29 cellular contexts compared by ENCODE assay signal in the genomic region with DNA sequence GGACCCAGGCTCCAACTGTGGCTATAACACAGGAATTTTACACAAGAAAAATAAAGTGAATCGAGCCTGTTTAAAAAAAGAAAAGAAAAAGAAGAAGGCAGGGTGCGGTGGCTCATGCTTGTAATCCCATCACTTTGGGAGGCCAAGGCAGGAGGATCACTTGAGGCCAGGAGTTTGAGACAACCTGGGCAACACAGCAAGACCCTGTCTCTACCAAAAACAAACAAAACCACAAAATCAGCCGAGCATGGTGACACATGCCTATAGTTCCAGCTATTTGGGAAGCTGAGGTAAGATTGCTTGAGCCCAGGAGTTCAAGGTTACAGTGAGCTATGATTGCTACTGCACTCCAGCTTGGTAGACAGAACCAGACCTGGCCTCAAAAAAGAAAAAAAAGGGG. TPM values are rescaled to one million over a fixed set of nuclear protein-coding genes. Genes with fewer than 3 reads are reported as not detected.
"Had no signal": no experiment of that assay in that cellular context is flagged by ENCODE, and none has a peak within 500 bp of the region (broad histone marks: within the 10 kb centered on the region; RNA-seq: fewer than 3 reads in every experiment).

No MANE protein-coding gene starts in this region.

- H3K9me3 ChIP-seq: ovary, psoas muscle, spleen, suprapubic skin, testis, tibial artery, transverse colon, upper lobe of right lung, uterus had no signal

- H3K4me1 ChIP-seq: parathyroid adenoma, suprapubic skin, uterus had no signal

- DNase-seq: naive thymus-derived CD8-positive, alpha-beta T cell; nephron progenitor cell; occipital lobe; ovary; posterior cingulate gyrus; psoas muscle; right cardiac atrium; spleen; stimulated activated CD4-positive, alpha-beta T cell treated with anti-CD3 and anti-CD28 coated beads, Interleukin-12 subunit alpha, Interleukin-12 subunit beta, amount 100 ng/mL, for 4 hours; stimulated activated CD4-positive, alpha-beta T cell treated with anti-CD3 and anti-CD28 coated beads, Interleukin-1b, Interleukin-23, amount 100 ng/mL, for 48 hours; stimulated activated CD4-positive, alpha-beta T cell treated with anti-CD3 and anti-CD28 coated beads, Interleukin-4, amount 100 ng/mL, for 1 hour; stimulated activated CD4-positive, alpha-beta T cell treated with anti-CD3 and anti-CD28 coated beads, Interleukin-4, amount 100 ng/mL, for 4 hours; stimulated activated CD8-positive, alpha-beta memory T cell treated with anti-CD3 and anti-CD28 coated beads, Interleukin-4, amount 100 ng/mL, for 48 hours; stimulated activated naive CD4-positive, alpha-beta T cell; stimulated activated naive CD8-positive, alpha-beta T cell treated with anti-CD3 and anti-CD28 coated beads, Interleukin-15, amount 100 ng/mL, for 72 hours; stimulated activated naive CD8-positive, alpha-beta T cell treated with anti-CD3 and anti-CD28 coated beads, Interleukin-15, Interleukin-2, amounts not matched to agents 100 U/mL and 50 U/mL, for 24 hours; substantia nigra; testis; tibial artery; transverse colon; upper lobe of right lung; uterus had no signal

- H3K4me3 ChIP-seq: ovary, psoas muscle, skin epidermis, smooth muscle cell, spleen, suprapubic skin, testis, tibial artery, transverse colon, upper lobe of right lung, uterus had no signal

- H2AFZ ChIP-seq: parathyroid adenoma had no signal

- H3K9ac ChIP-seq: parathyroid adenoma had no signal

- H3K27me3 ChIP-seq: ovary, spleen, suprapubic skin, testis, tibial artery, transverse colon, upper lobe of right lung, uterus had no signal

- H3K4me2 ChIP-seq: smooth muscle cell had no signal

- ATAC-seq: naive thymus-derived CD8-positive, alpha-beta T cell; natural killer cell treated with Interleukin-12 subunit alpha and Interleukin-12 subunit beta and Interleukin-15 and Interleukin-18, amount 100 ng/mL, for 72 hours; psoas muscle; right cardiac atrium; sciatic nerve; stimulated activated memory B cell treated with anti-CD40 and anti-IgM and Interleukin-4, amounts not matched to agents 10 μg/mL and 1 μg/mL and 100 μg/mL, for 72 hours; stimulated activated naive CD8-positive, alpha-beta T cell treated with anti-CD3 and anti-CD28 coated beads, Interleukin-15, amount 100 ng/mL, for 72 hours; stimulated activated naive CD8-positive, alpha-beta T cell treated with anti-CD3 and anti-CD28 coated beads, Interleukin-15, Interleukin-2, amounts not matched to agents 100 U/mL and 50 U/mL, for 24 hours had no signal

- H3K36me3 ChIP-seq: ovary, uterus had no signal

- H3K27ac ChIP-seq: ovary, parathyroid adenoma, psoas muscle, skin epidermis, suprapubic skin, testis, tibial artery, transverse colon, upper lobe of right lung, uterus had no signal

RNA-seq across cellular contexts. Expression of gene MANEAL, which starts 48.0 kb away (rescaled TPM):
- total RNA-seq: smooth muscle cell had no signal
